16 cellular contexts compared by ENCODE assay signal in genomic region chr3:181279239-181279565, GRCh38.
DNase-seq lines count a peak whose midpoint lies in the region; ATAC-seq, FAIRE-seq and TF ChIP-seq lines count a peak whose summit lies in the region.
"Had no signal": no experiment of that assay in that cellular context is flagged by ENCODE, and none has a peak within 500 bp of the region (broad histone marks: within the 10 kb centered on the region; RNA-seq: fewer than 3 reads in every experiment).

No MANE protein-coding gene starts in this region.

- no peak for TF ChIP-seq POLR2A in right lobe of liver (IDR thresholded peaks at IDR 0.05)
- TF ChIP-seq POLR2A in HepG2 (IDR thresholded peaks at IDR 0.05; ENCODE audit: insufficient read depth in 1 of 2, low read depth in 2 of 2, low read length in 2 of 2) = no peak

- H3K4me1 ChIP-seq in right lobe of liver (peaks cover 0 to 17% (median 0%) of the 10 kb centered on the region in 4 donors), HepG2 (ENCODE audit: insufficient read depth, low read length) (no peaks in the 10 kb centered on the region)
- no peaks in the 10 kb centered on the region for H3K4me1 ChIP-seq in CD8-positive, alpha-beta memory T cell (ENCODE audit: insufficient read depth, low read length)

- FAIRE-seq in HepG2 (lab: Jason Lieb, UNC) = no peak
- FAIRE-seq: HTR-8/SVneo had no signal

- WGBS in right lobe of liver (ENCODE audit: insufficient coverage, low coverage, low lambda C conversion rate, missing lambda C conversion rate) = 30% methylated on average over 2 of the region's 2 CpGs
- WGBS in HepG2 (ENCODE audit: low lambda C conversion rate) = 3% methylated on average over 2 of the region's 2 CpGs

- H3K27me3 Mint-ChIP-seq in CD8-positive, alpha-beta memory T cell = peaks cover 4 to 9% of the 10 kb centered on the region in 2 donors

- H3K27me3 ChIP-seq in right lobe of liver (no peaks in the 10 kb centered on the region), HepG2 (ENCODE audit: control insufficient read depth in 1 of 2, insufficient read depth in 2 of 2, low read length in 2 of 2) (no peaks in the 10 kb centered on the region; a peak in 1 of 5 replicates)
- no peaks in the 10 kb centered on the region for H3K27me3 ChIP-seq in CD8-positive, alpha-beta memory T cell (ENCODE audit: insufficient read depth, low read length, poor library complexity, severe bottlenecking)

- CTCF ChIA-PET in HepG2 (lab: Yijun Ruan, JAX; ENCODE audit: low intra/inter-chr PET ratio, low total read pairs) = no interaction called here
- CTCF ChIA-PET in CD8-positive, alpha-beta memory T cell (lab: Charles Lee) = no interaction called here

- peaks cover 0 to 5% (median 0%) of the 10 kb centered on the region in 5 donors for H3K9me3 Mint-ChIP-seq in CD8-positive, alpha-beta memory T cell
- H3K9me3 Mint-ChIP-seq: GM23338 had no signal

- TF ChIP-seq CTCF in right lobe of liver (IDR thresholded peaks at IDR 0.05) (no peak), HepG2 (CRISPR knock-in tag; IDR thresholded peaks at IDR 0.05) (no peak)

- in situ Hi-C loops in HepG2 (cut with HindIII; ENCODE audit: extremely low pct_ligation_motif_present, low pct_unique_long_range_greater_than_20kb) = no loop called here

- peak in 3 of 4 donors; percentile 35 to 56 (median 55) for ATAC-seq in right lobe of liver
- no peak for ATAC-seq in HepG2
- ATAC-seq: GM23338 had no signal

- H3K4me3 ChIP-seq in right lobe of liver = peak overlapping the region in 2 of 3 donors; percentile 25 to 31
- no peak overlapping the region for H3K4me3 ChIP-seq in HepG2 (replicated peaks in 1 of 3; ENCODE audit: insufficient read depth in 1 of 3, low read depth in 2 of 3, low read length in 3 of 3)
- no peak overlapping the region for H3K4me3 ChIP-seq in CD8-positive, alpha-beta memory T cell (ENCODE audit: low read length)
- H3K4me3 ChIP-seq: GM23338 had no signal

- intact Hi-C loops in right lobe of liver (cut with DNase I) = no loop called here
- intact Hi-C loops in HepG2 (cut with micrococcal nuclease; ENCODE audit: unreplicated experiment) = loop anchor here (2.0 kb wide), 1 partner anchor 68 kb away; no protein-coding TSS in a partner anchor

- TF ChIP-seq EP300 in HepG2 (IDR thresholded peaks at IDR 0.05; ENCODE audit: low read depth in 2 of 2, low read length in 2 of 2) = no peak
- TF ChIP-seq EP300 in HepG2 (CRISPR knock-in tag; IDR thresholded peaks at IDR 0.05; ENCODE audit: borderline replicate concordance) = no peak

- no peaks in the 10 kb centered on the region for H3K79me2 ChIP-seq in HepG2 (ENCODE audit: insufficient read depth, low read length)

- H3K36me3 ChIP-seq in right lobe of liver (no peaks in the 10 kb centered on the region), HepG2 (replicated peaks in 1 of 2; ENCODE audit: control insufficient read depth in 1 of 2, insufficient read depth in 2 of 2, low read length in 2 of 2) (no peaks in the 10 kb centered on the region)
- no peaks in the 10 kb centered on the region for H3K36me3 ChIP-seq in CD8-positive, alpha-beta memory T cell (ENCODE audit: insufficient read depth, low read length)

- no peaks in the 10 kb centered on the region for H3K4me1 Mint-ChIP-seq in CD8-positive, alpha-beta memory T cell
- H3K4me1 Mint-ChIP-seq: B cell, GM23338 had no signal

- H3K4me3 Mint-ChIP-seq in CD8-positive, alpha-beta memory T cell = no peak overlapping the region
- H3K4me3 Mint-ChIP-seq: B cell; CD4-positive, alpha-beta memory T cell; GM23338 had no signal

- H4K20me1 ChIP-seq in HepG2 (ENCODE audit: insufficient read depth, low read length) = no peaks in the 10 kb centered on the region

- H3K27ac Mint-ChIP-seq in CD8-positive, alpha-beta memory T cell = no peak overlapping the region
- H3K27ac Mint-ChIP-seq: B cell; CD4-positive, alpha-beta memory T cell; GM23338 had no signal

- no peak overlapping the region for H2AFZ ChIP-seq in HepG2 (ENCODE audit: low read length)
- H2AFZ ChIP-seq: GM23338 had no signal

- H3K27ac ChIP-seq in right lobe of liver (no peak overlapping the region), HepG2 (ENCODE audit: extremely low read length, insufficient read depth, low read length) (no peak overlapping the region)
- H3K27ac ChIP-seq in CD8-positive, alpha-beta memory T cell (ENCODE audit: low read depth, low read length) = no peak overlapping the region

- H3K9me3 ChIP-seq in right lobe of liver (no peaks in the 10 kb centered on the region), HepG2 (ENCODE audit: low read length) (no peaks in the 10 kb centered on the region)
- H3K9me3 ChIP-seq in CD8-positive, alpha-beta memory T cell (ENCODE audit: low read length) = no peaks in the 10 kb centered on the region

- no peak overlapping the region for H3K9ac ChIP-seq in HepG2 (ENCODE audit: insufficient read depth, low read depth, low read length)

- DNase-seq in right lobe of liver (no peak), HepG2 (ENCODE audit: low spot score) (no peak), NCI-H748 (lab: John Stamatoyannopoulos, UW; ENCODE audit: unreplicated experiment) (peak; percentile 41), inferior parietal cortex (ENCODE audit: extremely low spot score) (peak; percentile 36), nucleus accumbens (lab: John Stamatoyannopoulos, UW) (no peak)
- no peak for DNase-seq in CD8-positive, alpha-beta memory T cell
- no peak for DNase-seq in activated CD8-positive, alpha-beta memory T cell treated with anti-CD3 and anti-CD28 coated beads, Interleukin-2, amount 50 U/mL, for 4 hours
- DNase-seq: GF-D8, NCI-H2029 treated with DMSO at 0.1 percent for 48 hours, NCI-H526 treated with DMSO at 0.1 percent for 48 hours, SIG-M5, SW 1271 had no signal

- POLR2A ChIA-PET in HepG2 (lab: Yijun Ruan, JAX) = no interaction called here
- POLR2A ChIA-PET in CD8-positive, alpha-beta memory T cell (lab: Charles Lee) = no interaction called here

- BruUV-seq in HepG2 (replicated peaks; lab: Mats Ljungman, UMichigan) = no TSS peak

- TF ChIP-seq RAD21 in HepG2 (CRISPR knock-in tag; IDR thresholded peaks at IDR 0.05) = no peak

- H3K4me2 ChIP-seq in HepG2 (ENCODE audit: low read depth, low read length) = no peak overlapping the region
- H3K4me2 ChIP-seq: GM23338 had no signal

- no peaks in the 10 kb centered on the region for H3K36me3 Mint-ChIP-seq in CD8-positive, alpha-beta memory T cell
- H3K36me3 Mint-ChIP-seq: CD4-positive, alpha-beta memory T cell had no signal

TF ChIP-seq in HepG2, 621 proteins besides CTCF, POLR2A, EP300 and RAD21 (continues in another document):
- TF ChIP-seq MXD3 (CRISPR knock-in tag; IDR thresholded peaks at IDR 0.05) (no peak), ZNF326 (CRISPR knock-in tag; IDR thresholded peaks at IDR 0.05; ENCODE audit: borderline replicate concordance) (no peak), CENPT (CRISPR knock-in tag; IDR thresholded peaks at IDR 0.05; ENCODE audit: low read depth) (no peak), ZKSCAN5 (CRISPR knock-in tag; IDR thresholded peaks at IDR 0.05) (no peak), ZBTB44 (CRISPR knock-in tag; IDR thresholded peaks at IDR 0.05) (no peak), ZKSCAN1 (IDR thresholded peaks at IDR 0.05; ENCODE audit: low read length) (no peak), CEBPB (IDR thresholded peaks at IDR 0.05; ENCODE audit: borderline replicate concordance, low read depth, low read length) (no peak), ZNF768 (CRISPR knock-in tag; IDR thresholded peaks at IDR 0.05) (no peak), ATF7-NPFF (CRISPR knock-in tag; IDR thresholded peaks at IDR 0.05; ENCODE audit: low read depth) (no peak), ZNF687 (CRISPR knock-in tag; IDR thresholded peaks at IDR 0.05) (no peak), JUN (CRISPR knock-in tag; IDR thresholded peaks at IDR 0.05) (no peak)

Comparison
In these comparisons a context has a peak if more than half of its experiments do, and no peak if none do; other contexts are left out.
1. H3K4me3 ChIP-seq: peak in right lobe of liver (2 of 3); none in HepG2 (0 of 3) and CD8-positive, alpha-beta memory T cell (single experiment).
2. DNase-seq: peak in NCI-H748 (single experiment) and inferior parietal cortex (single experiment); none in right lobe of liver (0 of 3), HepG2 (single experiment), nucleus accumbens (0 of 56), CD8-positive, alpha-beta memory T cell (0 of 5) and activated CD8-positive, alpha-beta memory T cell treated with anti-CD3 and anti-CD28 coated beads, Interleukin-2, amount 50 U/mL, for 4 hours (single experiment).